ENCODE assay signal across 1 cellular context in genomic region chr1:219954736-219955421, GRCh38.
TF ChIP-seq lines count a peak whose summit lies in the region.

No MANE protein-coding gene starts in this region.

TF ChIP-seq in HepG2, 621 proteins besides CTCF, POLR2A, EP300 and RAD21 (continued from another document):
- no peak for TF ChIP-seq ZNF597 (CRISPR knock-in tag; IDR thresholded peaks at IDR 0.05)
- TF ChIP-seq FOXA3 (CRISPR knock-in tag; IDR thresholded peaks at IDR 0.05) = peak; percentile 64; the same call in 1 of the 2 replicates
- no peak for TF ChIP-seq HNF1B (CRISPR knock-in tag; IDR thresholded peaks at IDR 0.05)
- TF ChIP-seq ZNF709 (CRISPR knock-in tag; IDR thresholded peaks at IDR 0.05) = no peak
- no peak for TF ChIP-seq ATM (IDR thresholded peaks at IDR 0.05; ENCODE audit: borderline replicate concordance)
- no peak for TF ChIP-seq RCOR2 (CRISPR knock-in tag; IDR thresholded peaks at IDR 0.05)
- TF ChIP-seq PAX8 (CRISPR knock-in tag; IDR thresholded peaks at IDR 0.05; ENCODE audit: borderline replicate concordance) = no peak
TF ChIP-seq in HepG2: peak in this region for 55.
